ENCODE assay signal across 18 cellular contexts in genomic region chr17:48294193-48294909, GRCh38.
DNase-seq lines count a peak whose midpoint lies in the region; ATAC-seq and TF ChIP-seq lines count a peak whose summit lies in the region.
"Had no signal": no experiment of that assay in that cellular context is flagged by ENCODE, and none has a peak within 500 bp of the region (broad histone marks: within the 10 kb centered on the region; RNA-seq: fewer than 3 reads in every experiment).

No MANE protein-coding gene starts in this region.

- no peak overlapping the region for H3K27ac ChIP-seq in Karpas-422 (ENCODE audit: low read length)
- H3K27ac ChIP-seq in muscle layer of duodenum (ENCODE audit: low read length), result peak overlapping the region; percentile 6
- H3K27ac ChIP-seq: tibial artery had no signal

- no peaks in the 10 kb centered on the region for H3K79me2 ChIP-seq in Karpas-422 (ENCODE audit: low read length)

- H3K4me1 Mint-ChIP-seq in activated CD8-positive, alpha-beta T cell treated with anti-CD3 and anti-CD28 coated beads for 36 hours (ENCODE audit: low read depth), result peaks cover 57% of the 10 kb centered on the region

- peak; percentile 70 for ATAC-seq in activated CD8-positive, alpha-beta T cell treated with anti-CD3 and anti-CD28 coated beads for 36 hours
- no peak for ATAC-seq in GM19467 (IDR thresholded peaks at IDR 0.05; ENCODE audit: unreplicated experiment)
- ATAC-seq: HepG2 had no signal

- H4K20me1 ChIP-seq in Karpas-422 (ENCODE audit: insufficient read depth, low read depth, low read length), result no peaks in the 10 kb centered on the region

- no peaks in the 10 kb centered on the region for H3K9me2 ChIP-seq in Karpas-422 (replicated peaks; ENCODE audit: insufficient read depth, low read length)

- TF ChIP-seq CTCF in activated CD8-positive, alpha-beta T cell treated with anti-CD3 and anti-CD28 coated beads for 36 hours (IDR thresholded peaks at IDR 0.05), result no peak

- CTCF ChIA-PET in activated CD8-positive, alpha-beta T cell treated with anti-CD3 and anti-CD28 coated beads for 36 hours (lab: Charles Lee), result interaction anchor here (0.8 to 6.4 kb wide), 10 partner anchors 10 to 384 kb away, joined by 3 to 27 read pairs (median 6); partner anchors contain the start of gene HOXB5

- H3K4me2 ChIP-seq in Karpas-422 (ENCODE audit: low read depth, low read length, poor library complexity, severe bottlenecking), result no peak overlapping the region
- H3K4me2 ChIP-seq: smooth muscle cell had no signal

- peaks cover 7% of the 10 kb centered on the region for H3K36me3 Mint-ChIP-seq in activated CD8-positive, alpha-beta T cell treated with anti-CD3 and anti-CD28 coated beads for 36 hours (ENCODE audit: low read depth)

- no peaks in the 10 kb centered on the region for H3K27me3 Mint-ChIP-seq in activated CD8-positive, alpha-beta T cell treated with anti-CD3 and anti-CD28 coated beads for 36 hours

- peak overlapping the region; percentile 96; the same call in 1 of the 2 replicates for H2AFZ ChIP-seq in Karpas-422 (ENCODE audit: low read length)

- POLR2A ChIA-PET in activated CD8-positive, alpha-beta T cell treated with anti-CD3 and anti-CD28 coated beads for 36 hours (lab: Charles Lee), result interaction anchor here (0.8 to 0.9 kb wide), 2 partner anchors 109 to 183 kb away, joined by 3 read pairs; no protein-coding TSS in a partner anchor

- H3K4me3 ChIP-seq in Karpas-422 (ENCODE audit: low read length) (no peak overlapping the region), muscle layer of duodenum (ENCODE audit: low read depth in 1 of 2, low read length in 2 of 2) (no peak overlapping the region)
- H3K4me3 ChIP-seq: lung, SJSA1, smooth muscle cell, tibial artery had no signal

- intact Hi-C loops in activated CD8-positive, alpha-beta T cell treated with anti-CD3 and anti-CD28 coated beads for 36 hours (cut with micrococcal nuclease), result no loop called here

- H3K9me3 ChIP-seq in Karpas-422 (ENCODE audit: low read length) (no peaks in the 10 kb centered on the region), muscle layer of duodenum (ENCODE audit: control insufficient read depth in 1 of 2, low read length in 2 of 2) (peaks cover 0 to 3% of the 10 kb centered on the region in 2 donors)
- H3K9me3 ChIP-seq: SJSA1, tibial artery had no signal

- peak overlapping the region; percentile 97 for H3K27ac Mint-ChIP-seq in activated CD8-positive, alpha-beta T cell treated with anti-CD3 and anti-CD28 coated beads for 36 hours

- H3K4me1 ChIP-seq in Karpas-422 (ENCODE audit: low read length) (peaks cover 11% of the 10 kb centered on the region), muscle layer of duodenum (ENCODE audit: control insufficient read depth in 1 of 2, insufficient read depth in 2 of 2, low read length in 2 of 2) (no peaks in the 10 kb centered on the region)
- H3K4me1 ChIP-seq: tibial artery had no signal

- peak overlapping the region; percentile 74 for H3K4me3 Mint-ChIP-seq in activated CD8-positive, alpha-beta T cell treated with anti-CD3 and anti-CD28 coated beads for 36 hours

- H3K36me3 ChIP-seq in Karpas-422 (ENCODE audit: insufficient read depth, low read length) (no peaks in the 10 kb centered on the region), muscle layer of duodenum (ENCODE audit: control insufficient read depth in 1 of 2, insufficient read depth in 2 of 2, low read length in 2 of 2) (no peaks in the 10 kb centered on the region)
- H3K36me3 ChIP-seq: SJSA1, tibial artery had no signal

- DNase-seq in NCI-H1092 treated with DMSO at 0.1 percent for 48 hours (lab: John Stamatoyannopoulos, UW) (peak; percentile 78), NCI-H1092 (lab: John Stamatoyannopoulos, UW) (no peak), Karpas-422 (no peak), AG08395 (ENCODE audit: low spot score) (no peak), HK-2 (ENCODE audit: unreplicated experiment) (no peak)
- DNase-seq in activated CD8-positive, alpha-beta T cell treated with anti-CD3 and anti-CD28 coated beads for 36 hours, result no peak
- DNase-seq: 8988T; activated CD4-positive, CD25-positive, alpha-beta regulatory T cell treated with anti-CD3 and anti-CD28 coated beads, Interleukin-2, amount 50 U/mL, for 72 hours; NCI-H1694 treated with DMSO at 0.1 percent for 48 hours; NCI-H774; occipital lobe; tibial artery had no signal

- no peaks in the 10 kb centered on the region for H3K9me3 Mint-ChIP-seq in activated CD8-positive, alpha-beta T cell treated with anti-CD3 and anti-CD28 coated beads for 36 hours

- no peak overlapping the region for H3K9ac ChIP-seq in Karpas-422 (ENCODE audit: low read length)

- H3K27me3 ChIP-seq in Karpas-422 (ENCODE audit: low read length) (no peaks in the 10 kb centered on the region), muscle layer of duodenum (ENCODE audit: low read depth, low read length) (peaks cover 15% of the 10 kb centered on the region)
- H3K27me3 ChIP-seq: SJSA1 had no signal
